Comparison of ENCODE assay signal across 1 cellular context in genomic region chr1:171500304-171500703, GRCh38.
TF ChIP-seq lines count a peak whose summit lies in the region.

No MANE protein-coding gene starts in this region.

TF ChIP-seq in K562, 482 proteins besides CTCF, POLR2A, EP300 and RAD21:
- TF ChIP-seq NFE2 (IDR thresholded peaks at IDR 0.05; ENCODE audit: low read depth) (peak; percentile 22; the same call in 1 of the 2 replicates), ZNF316 (IDR thresholded peaks at IDR 0.05) (peak; percentile 12; the same call in 1 of the 2 replicates), MAFG (tag; conservative IDR thresholded peaks at IDR 0.05) (0 out of 2 replicates have a peak, but pooled peaks have one; percentile 6), CC2D1A (IDR thresholded peaks at IDR 0.05) (no peak)
